ENCODE assay signal across 10 cellular contexts in genomic region chr7:130476287-130477001, GRCh38. TPM values are rescaled to one million over a fixed set of nuclear protein-coding genes. Genes with fewer than 3 reads are reported as not detected.
DNase-seq lines count a peak whose midpoint lies in the region; ATAC-seq and TF ChIP-seq lines count a peak whose summit lies in the region.
"Had no signal": no experiment of that assay in that cellular context is flagged by ENCODE, and none has a peak within 500 bp of the region (broad histone marks: within the 10 kb centered on the region; RNA-seq: fewer than 3 reads in every experiment).

No MANE protein-coding gene starts in this region.

- no peak for TF ChIP-seq CTCF in brain microvascular endothelial cell (IDR thresholded peaks at IDR 0.05; ENCODE audit: low read depth, low read length, missing control alignments)

- DNase-seq in brain microvascular endothelial cell (peak; percentile 49), CD1c-positive myeloid dendritic cell (ENCODE audit: extremely low spot score) (no peak), anterior cingulate cortex (lab: John Stamatoyannopoulos, UW) (no peak), pons (ENCODE audit: low spot score) (no peak), immature natural killer cell (no peak)
- DNase-seq: activated B cell treated with CpG ODN at 0.5 μM for 24 hours, NCI-H1105 had no signal

- no peak overlapping the region for H3K4me3 Mint-ChIP-seq in immature natural killer cell
- H3K4me3 Mint-ChIP-seq: activated B cell treated with CpG ODN at 0.5 μM for 24 hours had no signal

- no peak overlapping the region for H3K27ac ChIP-seq in brain microvascular endothelial cell

- H3K27ac Mint-ChIP-seq in immature natural killer cell = no peak overlapping the region
- H3K27ac Mint-ChIP-seq: activated B cell treated with CpG ODN at 0.5 μM for 24 hours had no signal

- in situ Hi-C loops in brain microvascular endothelial cell (cut with HindIII; ENCODE audit: low pct_ligation_motif_present, low sequenced_read_pairs) = no loop called here

- no peaks in the 10 kb centered on the region for H3K36me3 ChIP-seq in brain microvascular endothelial cell (replicated peaks)

- H3K27me3 ChIP-seq in brain microvascular endothelial cell (replicated peaks) = no peaks in the 10 kb centered on the region

- peaks cover 4 to 12% (median 8%) of the 10 kb centered on the region in 3 donors for H3K27me3 Mint-ChIP-seq in immature natural killer cell (ENCODE audit: low read depth in 3 of 3)

- no peaks in the 10 kb centered on the region for H3K36me3 Mint-ChIP-seq in immature natural killer cell

- H3K4me1 Mint-ChIP-seq in immature natural killer cell = no peaks in the 10 kb centered on the region

- no peak overlapping the region for H3K4me3 ChIP-seq in brain microvascular endothelial cell (ENCODE audit: low read depth, low read length)

- H3K9me3 Mint-ChIP-seq in immature natural killer cell = peaks cover 0 to 2% (median 0%) of the 10 kb centered on the region in 6 donors

- ATAC-seq in GM18517 (IDR thresholded peaks at IDR 0.05; ENCODE audit: unreplicated experiment) = peak; percentile 93
- peak; percentile 93 for ATAC-seq in GM21390 (IDR thresholded peaks at IDR 0.05; ENCODE audit: unreplicated experiment)
- peak; percentile 85 for ATAC-seq in HG03280 (IDR thresholded peaks at IDR 0.05; ENCODE audit: unreplicated experiment)

RNA-seq across cellular contexts. Expression of gene MEST, which starts 15.4 kb away (rescaled TPM):
- polyA plus RNA-seq in immature natural killer cell = 10 to 100 TPM in 1 of 3 donors, 1 to 10 TPM in 1, under 1 TPM in 1; 0.53 to 12.9 (median 3.0) TPM

RNA-seq across cellular contexts. Expression of gene CEP41, which starts 35.6 kb away (rescaled TPM):
- polyA plus RNA-seq in immature natural killer cell = 10 to 100 TPM; 17.9 to 22.4 (median 20.8) TPM
